8 cellular contexts compared by ENCODE assay signal in genomic region chr1:43172532-43172972, GRCh38. TPM values are rescaled to one million over a fixed set of nuclear protein-coding genes. Genes with fewer than 3 reads are reported as not detected.
DNase-seq lines count a peak whose midpoint lies in the region; ATAC-seq, FAIRE-seq and TF ChIP-seq lines count a peak whose summit lies in the region.

No MANE protein-coding gene starts in this region.

- peak overlapping the region; percentile 85 to 95 for H3K27ac ChIP-seq in A549
- peak overlapping the region; percentile 77 for H3K27ac ChIP-seq in lower lobe of right lung

- DNase-seq in A549 (ENCODE audit: low read depth in 1 of 2, low spot score in 1 of 2) (peak; percentile 60 to 84), NCI-H345 treated with DMSO at 0.1 percent for 48 hours (lab: John Stamatoyannopoulos, UW; ENCODE audit: unreplicated experiment) (peak; percentile 73), ecto neural progenitor cell (ENCODE audit: low spot score) (peak; percentile 92), lower lobe of right lung (peak; percentile 84)
- peak; percentile 80 to 83 for DNase-seq in activated CD4-positive, alpha-beta T cell treated with anti-CD3 and anti-CD28 coated beads for 24 hours (ENCODE audit: low read depth in 2 of 2)
- DNase-seq in stimulated activated CD4-positive, alpha-beta T cell treated with anti-CD3 and anti-CD28 coated beads, Interleukin-4, amount 100 ng/mL, for 4 hours = peak; percentile 83 to 86

- peak; percentile 84 to 90 for ATAC-seq in A549
- ATAC-seq in GM18868 (IDR thresholded peaks at IDR 0.05; ENCODE audit: unreplicated experiment) = peak; percentile 71
- ATAC-seq in HG03175 (IDR thresholded peaks at IDR 0.05; ENCODE audit: unreplicated experiment) = peak; percentile 51
- peak; percentile 98 for ATAC-seq in lower lobe of right lung

- no peak for TF ChIP-seq CTCF in A549 (IDR thresholded peaks at IDR 0.05)
- TF ChIP-seq CTCF in lower lobe of right lung (IDR thresholded peaks at IDR 0.05) = no peak

- H3K4me1 ChIP-seq in A549 (peaks cover 10% of the 10 kb centered on the region; the same call in 2 of the 3 replicates), lower lobe of right lung (peaks cover 16% of the 10 kb centered on the region)

- H3K9me3 ChIP-seq in A549 (no peaks in the 10 kb centered on the region), lower lobe of right lung (no peaks in the 10 kb centered on the region)

- POLR2A ChIA-PET in A549 (lab: Yijun Ruan, JAX) = interaction anchor here (0.8 to 2.1 kb wide), 2 partner anchors 25 to 34 kb away, joined by 3 to 19 read pairs; a partner anchor contains a TSS

- no peaks in the 10 kb centered on the region for H3K27me3 ChIP-seq in lower lobe of right lung (ENCODE audit: low read depth)

- no peak for TF ChIP-seq POLR2A in A549 (IDR thresholded peaks at IDR 0.05; ENCODE audit: low read length)

- under 1% methylated on average over 7 of the region's 19 CpGs for WGBS in A549 (ENCODE audit: missing lambda C conversion rate)

- no peak for TF ChIP-seq RAD21 in A549 (conservative IDR thresholded peaks at IDR 0.05 in 1 of 2, IDR thresholded peaks at IDR 0.05 in 1 of 2)

- FAIRE-seq in A549 (lab: Jason Lieb, UNC) = no peak

- H3K4me3 ChIP-seq in A549 (peak overlapping the region; percentile 84), lower lobe of right lung (peak overlapping the region; percentile 98)

- CTCF ChIA-PET in A549 (lab: Yijun Ruan, JAX) = no interaction called here

- H3K36me3 ChIP-seq in lower lobe of right lung = peaks cover 30% of the 10 kb centered on the region

- no peak for TF ChIP-seq EP300 in A549 (IDR thresholded peaks at IDR 0.05)

- H3K4me2 ChIP-seq in A549 = peak overlapping the region; percentile 82

- intact Hi-C loops in lower lobe of right lung (cut with DNase I) = no loop called here

TF ChIP-seq in A549, 52 proteins besides CTCF, POLR2A, EP300 and RAD21:
- TF ChIP-seq HDAC2 (IDR thresholded peaks at IDR 0.05) (no peak), CHD2 (IDR thresholded peaks at IDR 0.05; ENCODE audit: low read length, partially characterized antibody) (no peak), CBX2 (IDR thresholded peaks at IDR 0.05; ENCODE audit: borderline replicate concordance, low read depth) (no peak), TFCP2L1 (CRISPR knock-in tag; IDR thresholded peaks at IDR 0.05) (no peak), RARB (CRISPR knock-in tag; IDR thresholded peaks at IDR 0.05) (no peak), KDM1A (IDR thresholded peaks at IDR 0.05; ENCODE audit: low read depth) (no peak), PBX3 (IDR thresholded peaks at IDR 0.05) (no peak), HOXA7 (CRISPR knock-in tag; IDR thresholded peaks at IDR 0.05) (no peak), SMC3 (IDR thresholded peaks at IDR 0.05) (no peak), NPAS2 (CRISPR knock-in tag; IDR thresholded peaks at IDR 0.05; ENCODE audit: borderline replicate concordance) (no peak), POLR2AphosphoS2 (conservative IDR thresholded peaks at IDR 0.05; ENCODE audit: low read length) (no peak), MAX (IDR thresholded peaks at IDR 0.05) (peak; percentile 65; the same call in 1 of the 2 replicates), ZFP36 (IDR thresholded peaks at IDR 0.05; ENCODE audit: borderline replicate concordance, partially characterized antibody) (no peak), RCOR1 (IDR thresholded peaks at IDR 0.05; ENCODE audit: low read depth, low read length) (no peak), MYC (IDR thresholded peaks at IDR 0.05; ENCODE audit: borderline replicate concordance, low read length) (no peak), FOSB (CRISPR knock-in tag; IDR thresholded peaks at IDR 0.05) (no peak), E2F6 (IDR thresholded peaks at IDR 0.05; ENCODE audit: borderline replicate concordance, low read depth) (peak; percentile 96), ESRRA (IDR thresholded peaks at IDR 0.05; ENCODE audit: borderline replicate concordance, low read length) (no peak), HES2 (IDR thresholded peaks at IDR 0.05) (no peak), SREBF2 (IDR thresholded peaks at IDR 0.05) (no peak), HOXB13 (CRISPR knock-in tag; IDR thresholded peaks at IDR 0.05; ENCODE audit: low read depth) (0 out of 2 replicates have a peak, but pooled peaks have one; percentile 35), ELK1 (IDR thresholded peaks at IDR 0.05; ENCODE audit: low read depth, low read length) (no peak)
- TF ChIP-seq, protein P1, sequence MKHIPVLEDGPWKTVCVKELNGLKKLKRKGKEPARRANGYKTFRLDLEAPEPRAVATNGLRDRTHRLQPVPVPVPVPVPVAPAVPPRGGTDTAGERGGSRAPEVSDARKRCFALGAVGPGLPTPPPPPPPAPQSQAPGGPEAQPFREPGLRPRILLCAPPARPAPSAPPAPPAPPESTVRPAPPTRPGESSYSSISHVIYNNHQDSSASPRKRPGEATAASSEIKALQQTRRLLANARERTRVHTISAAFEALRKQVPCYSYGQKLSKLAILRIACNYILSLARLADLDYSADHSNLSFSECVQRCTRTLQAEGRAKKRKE (CRISPR knock-in tag; IDR thresholded peaks at IDR 0.05; ENCODE audit: low read depth) = peak; percentile 69
- TF ChIP-seq, protein P2, sequence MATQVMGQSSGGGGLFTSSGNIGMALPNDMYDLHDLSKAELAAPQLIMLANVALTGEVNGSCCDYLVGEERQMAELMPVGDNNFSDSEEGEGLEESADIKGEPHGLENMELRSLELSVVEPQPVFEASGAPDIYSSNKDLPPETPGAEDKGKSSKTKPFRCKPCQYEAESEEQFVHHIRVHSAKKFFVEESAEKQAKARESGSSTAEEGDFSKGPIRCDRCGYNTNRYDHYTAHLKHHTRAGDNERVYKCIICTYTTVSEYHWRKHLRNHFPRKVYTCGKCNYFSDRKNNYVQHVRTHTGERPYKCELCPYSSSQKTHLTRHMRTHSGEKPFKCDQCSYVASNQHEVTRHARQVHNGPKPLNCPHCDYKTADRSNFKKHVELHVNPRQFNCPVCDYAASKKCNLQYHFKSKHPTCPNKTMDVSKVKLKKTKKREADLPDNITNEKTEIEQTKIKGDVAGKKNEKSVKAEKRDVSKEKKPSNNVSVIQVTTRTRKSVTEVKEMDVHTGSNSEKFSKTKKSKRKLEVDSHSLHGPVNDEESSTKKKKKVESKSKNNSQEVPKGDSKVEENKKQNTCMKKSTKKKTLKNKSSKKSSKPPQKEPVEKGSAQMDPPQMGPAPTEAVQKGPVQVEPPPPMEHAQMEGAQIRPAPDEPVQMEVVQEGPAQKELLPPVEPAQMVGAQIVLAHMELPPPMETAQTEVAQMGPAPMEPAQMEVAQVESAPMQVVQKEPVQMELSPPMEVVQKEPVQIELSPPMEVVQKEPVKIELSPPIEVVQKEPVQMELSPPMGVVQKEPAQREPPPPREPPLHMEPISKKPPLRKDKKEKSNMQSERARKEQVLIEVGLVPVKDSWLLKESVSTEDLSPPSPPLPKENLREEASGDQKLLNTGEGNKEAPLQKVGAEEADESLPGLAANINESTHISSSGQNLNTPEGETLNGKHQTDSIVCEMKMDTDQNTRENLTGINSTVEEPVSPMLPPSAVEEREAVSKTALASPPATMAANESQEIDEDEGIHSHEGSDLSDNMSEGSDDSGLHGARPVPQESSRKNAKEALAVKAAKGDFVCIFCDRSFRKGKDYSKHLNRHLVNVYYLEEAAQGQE (IDR thresholded peaks at IDR 0.05) = no peak

RNA-seq across cellular contexts. Expression of gene CFAP57, which starts 0.4 kb away (rescaled TPM):
- polyA plus RNA-seq in A549 (2011; rRNA removed) (0.80 and 1.3 TPM in 2 replicates), A549 (2017; fragmentation: RNase III; extraction: RNeasy Plus Mini Kit Qiagen cat#74134 plus additional on column Dnase treatment) (0.54 to 0.73 TPM (median 0.62 TPM) in 3 replicates)
- 0.22 and 0.35 TPM in 2 replicates for polyA plus RNA-seq in A549 (2012; cell fraction: cytosol; rRNA removed)
- polyA plus RNA-seq in A549 (2012; cell fraction: nucleus; rRNA removed) = 0.28 and 0.34 TPM in 2 replicates
- 1.3 and 2.2 TPM in 2 replicates for polyA minus RNA-seq in A549 (2011; rRNA and poly(A)+ RNA removed)
- total RNA-seq in lower lobe of right lung = 4.1 TPM

RNA-seq across cellular contexts. Expression of gene EBNA1BP2, which starts 0.5 kb away (rescaled TPM):
- polyA plus RNA-seq in A549 (2011; rRNA removed) (84.9 and 109 TPM in 2 replicates), A549 (2017; fragmentation: RNase III; extraction: RNeasy Plus Mini Kit Qiagen cat#74134 plus additional on column Dnase treatment) (139 to 178 TPM (median 151 TPM) in 3 replicates)
- polyA plus RNA-seq in A549 (2012; cell fraction: cytosol; rRNA removed) = 133 and 149 TPM in 2 replicates
- polyA plus RNA-seq in A549 (2012; cell fraction: nucleus; rRNA removed) = 93.1 and 111 TPM in 2 replicates
- polyA minus RNA-seq in A549 (2011; rRNA and poly(A)+ RNA removed) = 35.7 and 39.3 TPM in 2 replicates
- 29.3 TPM for total RNA-seq in lower lobe of right lung

Comparison
In these comparisons a context has a peak if more than half of its experiments do, and no peak if none do; other contexts are left out.
1. Peak in every context shown above with its lines: DNase-seq, ATAC-seq, H3K4me3 ChIP-seq and H3K27ac ChIP-seq.